8 cellular contexts compared by ENCODE assay signal in genomic region chr14:87993485-87993809, GRCh38. TPM values are rescaled to one million over a fixed set of nuclear protein-coding genes. Genes with fewer than 3 reads are reported as not detected.
DNase-seq lines count a peak whose midpoint lies in the region; ATAC-seq, FAIRE-seq and TF ChIP-seq lines count a peak whose summit lies in the region.

No MANE protein-coding gene starts in this region.

- peak; percentile 4 for ATAC-seq in GM19452 (IDR thresholded peaks at IDR 0.05; ENCODE audit: unreplicated experiment)
- no peak for ATAC-seq in GM19463 (IDR thresholded peaks at IDR 0.05; ENCODE audit: unreplicated experiment)

- TF ChIP-seq CTCF in fibroblast of the aortic adventitia (IDR thresholded peaks at IDR 0.05; ENCODE audit: insufficient read depth, low read length) = no peak

- no peak for FAIRE-seq in small intestine (lab: Jason Lieb, UNC)

- WGBS in small intestine, 3 donors = 24 to 37% (median 25%) methylated on average over 5 of the region's 5 CpGs

- H3K4me1 ChIP-seq in SJSA1 (replicated peaks) = peaks cover 29% of the 10 kb centered on the region
- peaks cover 8 to 14% of the 10 kb centered on the region in 2 donors for H3K4me1 ChIP-seq in small intestine (ENCODE audit: control insufficient read depth in 2 of 2, insufficient read depth in 1 of 2, low read depth in 1 of 2, low read length in 1 of 2)

- H3K36me3 ChIP-seq in SJSA1 (no peaks in the 10 kb centered on the region), small intestine (ENCODE audit: control insufficient read depth in 2 of 2, insufficient read depth in 2 of 2, low read length in 2 of 2) (no peaks in the 10 kb centered on the region)

- H3K4me3 ChIP-seq in SJSA1 (peak overlapping the region; percentile 79), fibroblast of the aortic adventitia (ENCODE audit: low read depth, low read length) (peak overlapping the region; percentile 64), small intestine (ENCODE audit: low read depth in 1 of 2, low read length in 2 of 2) (peak overlapping the region in 1 of 2 donors; percentile 70)

- no peaks in the 10 kb centered on the region for H3K9me3 ChIP-seq in SJSA1 (replicated peaks)
- no peaks in the 10 kb centered on the region for H3K9me3 ChIP-seq in small intestine (ENCODE audit: control insufficient read depth, low read depth)

- DNase-seq in SJSA1 (ENCODE audit: low read depth in 1 of 2, low spot score in 2 of 2) (no peak), fibroblast of the aortic adventitia (ENCODE audit: low read depth) (no peak), small intestine (no peak), SW480 (ENCODE audit: low spot score) (no peak), NCI-H1417 treated with DMSO at 0.1 percent for 48 hours (lab: John Stamatoyannopoulos, UW) (no peak), NCI-H1694 (lab: John Stamatoyannopoulos, UW) (no peak)

- H3K27ac ChIP-seq in SJSA1 (peak overlapping the region; percentile 76), small intestine (ENCODE audit: low read depth in 1 of 2, low read length in 1 of 2) (peak overlapping the region; percentile 95 to 96)

- H3K27me3 ChIP-seq in SJSA1 (replicated peaks) (no peaks in the 10 kb centered on the region), small intestine (ENCODE audit: control insufficient read depth in 2 of 2, insufficient read depth in 2 of 2, low read length in 2 of 2) (no peaks in the 10 kb centered on the region)

RNA-seq across cellular contexts. Expression of gene GALC, which starts 0.5 kb away (rescaled TPM):
- 22.3 and 25.8 TPM in 2 replicates for total RNA-seq in SJSA1 (2014; rRNA removed; shearing (Covaris generic))
- total RNA-seq in fibroblast of the aortic adventitia (ENCODE audit: low replicate concordance) = 18.4 and 19.2 TPM in 2 replicates
- 10 to 100 TPM; 15.7 to 27.0 (median 17.8) TPM for polyA plus RNA-seq in small intestine

RNA-seq across cellular contexts. Expression of gene GPR65, which starts 11.5 kb away (rescaled TPM):
- total RNA-seq in SJSA1 (2014; rRNA removed; shearing (Covaris generic)) = 1.9 and 2.2 TPM in 2 replicates
- 0.09 TPM in 1 of 2 replicates, not detected in the other for total RNA-seq in fibroblast of the aortic adventitia (ENCODE audit: low replicate concordance)
- polyA plus RNA-seq in small intestine = 1 to 10 TPM in 1 of 3 donors, under 1 TPM in 2; 0.22 to 1.2 (median 0.81) TPM
